ENCODE assay signal across 18 cellular contexts in the genomic region with DNA sequence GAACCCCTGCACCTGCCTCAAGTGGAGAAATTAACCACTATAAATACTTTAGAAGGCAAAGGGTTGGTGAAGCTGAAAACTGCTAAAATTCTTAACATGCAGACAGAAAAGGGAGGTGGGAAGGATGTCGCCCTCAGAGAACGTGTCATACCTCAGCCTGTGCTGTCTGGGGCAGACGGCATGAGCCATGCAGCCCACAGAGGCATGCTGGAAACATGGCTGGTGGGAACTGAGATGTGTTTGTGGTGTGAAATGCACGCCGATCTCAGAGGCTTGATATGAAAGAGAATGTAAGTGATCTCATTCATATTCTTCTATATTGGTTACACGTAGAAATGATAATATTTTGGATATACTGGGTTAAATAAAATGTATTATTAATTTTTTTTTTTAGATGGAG. TPM values are rescaled to one million over a fixed set of nuclear protein-coding genes. Genes with fewer than 3 reads are reported as not detected.
DNase-seq lines count a peak whose midpoint lies in the region; ATAC-seq lines count a peak whose summit lies in the region.
"Had no signal": no experiment of that assay in that cellular context is flagged by ENCODE, and none has a peak within 500 bp of the region (broad histone marks: within the 10 kb centered on the region; RNA-seq: fewer than 3 reads in every experiment).

No MANE protein-coding gene starts in this region.

- no peak overlapping the region for H2AFZ ChIP-seq in neuronal stem cell (ENCODE audit: low read length)
- H2AFZ ChIP-seq: hepatocyte had no signal

- no peak overlapping the region for H3K27ac Mint-ChIP-seq in activated naive CD4-positive, alpha-beta T cell treated with anti-CD3 and anti-CD28 coated beads, Interleukin-2, amount 50 U/mL, for 72 hours
- H3K27ac Mint-ChIP-seq: endodermal cell, memory B cell had no signal

- no peak overlapping the region for H2AK5ac ChIP-seq in neuronal stem cell (ENCODE audit: low read depth, low read length)

- H3K4me3 ChIP-seq in neuronal stem cell (ENCODE audit: low read length in 2 of 2), result no peak overlapping the region
- H3K4me3 ChIP-seq: hepatocyte had no signal

- no peak overlapping the region for H3K27ac ChIP-seq in neuronal stem cell (replicated peaks; ENCODE audit: low read length)
- H3K27ac ChIP-seq: hepatocyte had no signal

- no peak overlapping the region for H2BK5ac ChIP-seq in neuronal stem cell (ENCODE audit: low read length)

- peak; percentile 24 to 74 for ATAC-seq in activated naive CD4-positive, alpha-beta T cell treated with anti-CD3 and anti-CD28 coated beads, Interleukin-2, amount 50 U/mL, for 72 hours

- peaks cover 0 to 8% of the 10 kb centered on the region in 2 donors for H3K36me3 ChIP-seq in neuronal stem cell (replicated peaks in 1 of 2; ENCODE audit: control insufficient read depth in 2 of 2, insufficient read depth in 2 of 2, low read length in 2 of 2)

- no peak overlapping the region for H2BK15ac ChIP-seq in neuronal stem cell (ENCODE audit: low read length)

- peaks cover 9 to 10% of the 10 kb centered on the region in 2 donors for H3K4me1 ChIP-seq in neuronal stem cell (ENCODE audit: control insufficient read depth in 2 of 2, insufficient read depth in 1 of 2, low read depth in 1 of 2, low read length in 2 of 2)

- peak; percentile 46 for DNase-seq in stimulated activated naive CD4-positive, alpha-beta T cell treated with Interleukin-2 at 50 U/mL for 16 hours (lab: John Stamatoyannopoulos, UW)
- no peak for DNase-seq in stimulated activated naive CD4-positive, alpha-beta T cell (lab: John Stamatoyannopoulos, UW)
- peak in 1 of 2 donors; percentile 13 for DNase-seq in activated naive CD4-positive, alpha-beta T cell treated with anti-CD3 and anti-CD28 coated beads, Interleukin-2, amount 50 U/mL, for 72 hours (ENCODE audit: low spot score in 2 of 2)
- DNase-seq in neuronal stem cell (ENCODE audit: low spot score), result no peak
- DNase-seq in T-helper 1 cell, result no peak
- DNase-seq in CD1c-positive myeloid dendritic cell (ENCODE audit: extremely low spot score), result no peak
- DNase-seq in hippocampal formation (lab: John Stamatoyannopoulos, UW), result no peak
- no peak for DNase-seq in NCI-H446 treated with DMSO at 0.1 percent for 48 hours (lab: John Stamatoyannopoulos, UW)
- DNase-seq: anterior cingulate cortex, endodermal cell, kidney, MM.1S, NCI-H187 treated with DMSO at 0.1 percent for 48 hours, NCI-H510A, SW 1271 had no signal

- peaks cover 0 to 14% of the 10 kb centered on the region in 2 donors for H3K36me3 Mint-ChIP-seq in activated naive CD4-positive, alpha-beta T cell treated with anti-CD3 and anti-CD28 coated beads, Interleukin-2, amount 50 U/mL, for 72 hours

- peak overlapping the region; percentile 77 for H3K18ac ChIP-seq in neuronal stem cell (ENCODE audit: low read length)

- no peak overlapping the region for H3K4ac ChIP-seq in neuronal stem cell (ENCODE audit: low read length)

- WGBS in neuronal stem cell (ENCODE audit: extremely low coverage in 2 of 2, insufficient read length in 2 of 2, insufficient replicate concordance in 1 of 2), 2 donors, result no CpG with 5 or more reads among the region's 6 CpGs

- no peaks in the 10 kb centered on the region for H3K9me3 Mint-ChIP-seq in activated naive CD4-positive, alpha-beta T cell treated with anti-CD3 and anti-CD28 coated beads, Interleukin-2, amount 50 U/mL, for 72 hours
- H3K9me3 Mint-ChIP-seq: endodermal cell, memory B cell, neural crest cell had no signal

- no peak overlapping the region for H4K8ac ChIP-seq in neuronal stem cell (ENCODE audit: low read depth, low read length)

- no peak overlapping the region for H3K14ac ChIP-seq in neuronal stem cell (ENCODE audit: low read length)

- no peaks in the 10 kb centered on the region for H3K27me3 ChIP-seq in neuronal stem cell (ENCODE audit: control insufficient read depth in 3 of 3, insufficient read depth in 3 of 3, low read depth in 1 of 3, low read length in 3 of 3)
- H3K27me3 ChIP-seq: hepatocyte had no signal

- no peak overlapping the region for H4K91ac ChIP-seq in neuronal stem cell (ENCODE audit: low read depth, low read length, poor library complexity)

- H2BK12ac ChIP-seq in neuronal stem cell (ENCODE audit: low read length), result no peak overlapping the region

- H3K9me3 ChIP-seq in neuronal stem cell (replicated peaks in 1 of 2; ENCODE audit: control insufficient read depth in 2 of 2, insufficient read depth in 1 of 2, low read depth in 1 of 2, low read length in 2 of 2), result no peaks in the 10 kb centered on the region

- no peak overlapping the region for H3K23ac ChIP-seq in neuronal stem cell (ENCODE audit: low read depth, low read length, poor library complexity)

- no peak overlapping the region for H2BK120ac ChIP-seq in neuronal stem cell (ENCODE audit: low read depth, low read length)

- H3K79me1 ChIP-seq in neuronal stem cell (ENCODE audit: low read depth, low read length), result no peaks in the 10 kb centered on the region

- H3K9ac ChIP-seq in neuronal stem cell (ENCODE audit: low read depth, low read length, poor library complexity), result no peak overlapping the region

- no peak overlapping the region for H3K4me2 ChIP-seq in neuronal stem cell (ENCODE audit: insufficient read depth, low read length, poor library complexity, severe bottlenecking)
- H3K4me2 ChIP-seq: hepatocyte had no signal

RNA-seq across cellular contexts. Expression of gene AGPAT3, which starts 16.3 kb away (rescaled TPM):
- total RNA-seq in activated naive CD4-positive, alpha-beta T cell treated with anti-CD3 and anti-CD28 coated beads, Interleukin-2, amount 50 U/mL, for 72 hours, result 100 to 1,000 TPM in 1 of 2 donors, 10 to 100 TPM in 1; 21.2 to 109 TPM
- 7.7 TPM for polyA plus RNA-seq in neuronal stem cell (2013, experiment 1 of 2)
- polyA plus RNA-seq in neuronal stem cell (2013, experiment 2 of 2), result 7.4 TPM
